In genomic region chr21:42162831-42163510, GRCh38 we compare ENCODE assay signal across 10 cellular contexts. TPM values are rescaled to one million over a fixed set of nuclear protein-coding genes. Genes with fewer than 3 reads are reported as not detected.
DNase-seq lines count a peak whose midpoint lies in the region; ATAC-seq and TF ChIP-seq lines count a peak whose summit lies in the region.
"Had no signal": no experiment of that assay in that cellular context is flagged by ENCODE, and none has a peak within 500 bp of the region (broad histone marks: within the 10 kb centered on the region; RNA-seq: fewer than 3 reads in every experiment).

No MANE protein-coding gene starts in this region.

- DNase-seq in NCI-H1436 (lab: John Stamatoyannopoulos, UW) = peak; percentile 20
- no peak for DNase-seq in NCI-H1436 treated with DMSO at 0.1 percent for 48 hours (lab: John Stamatoyannopoulos, UW)
- DNase-seq in GM13977 (ENCODE audit: low spot score) = peak; percentile 8
- peak; percentile 33 for DNase-seq in activated CD8-positive, alpha-beta T cell treated with anti-CD3 and anti-CD28 coated beads, Interleukin-2, amount 10 ng/mL, durations not matched to agents 7 days and 5 days
- DNase-seq in mesenteric fat pad (ENCODE audit: low spot score) = peak; percentile 22
- no peak for DNase-seq in G401 (ENCODE audit: low spot score)
- DNase-seq: occipital lobe had no signal

- H3K4me1 Mint-ChIP-seq in activated CD8-positive, alpha-beta T cell treated with anti-CD3 and anti-CD28 coated beads, Interleukin-2, amount 10 ng/mL, durations not matched to agents 7 days and 5 days (ENCODE audit: low read depth) = peaks cover 40% of the 10 kb centered on the region

- peak overlapping the region; percentile 40 for H3K27ac Mint-ChIP-seq in activated CD8-positive, alpha-beta T cell treated with anti-CD3 and anti-CD28 coated beads, Interleukin-2, amount 10 ng/mL, durations not matched to agents 7 days and 5 days

- H3K27me3 Mint-ChIP-seq in activated CD8-positive, alpha-beta T cell treated with anti-CD3 and anti-CD28 coated beads, Interleukin-2, amount 10 ng/mL, durations not matched to agents 7 days and 5 days (ENCODE audit: low read depth) = peaks cover 5% of the 10 kb centered on the region

- CTCF ChIA-PET in activated CD8-positive, alpha-beta T cell treated with anti-CD3 and anti-CD28 coated beads, Interleukin-2, amount 10 ng/mL, durations not matched to agents 7 days and 5 days (lab: Charles Lee) = interaction anchor here (2.5 to 6.6 kb wide), 5 partner anchors 26 to 97 kb away, joined by 14 to 107 read pairs (median 30); partner anchors contain the start of gene ABCG1

- H3K9me3 Mint-ChIP-seq in activated CD8-positive, alpha-beta T cell treated with anti-CD3 and anti-CD28 coated beads, Interleukin-2, amount 10 ng/mL, durations not matched to agents 7 days and 5 days (ENCODE audit: insufficient read depth) = no peaks in the 10 kb centered on the region
- H3K9me3 Mint-ChIP-seq: activated naive CD4-positive, alpha-beta T cell treated with anti-CD3 and anti-CD28 coated beads, Interleukin-2, amount 50 U/mL, for 72 hours had no signal

- ATAC-seq in activated CD8-positive, alpha-beta T cell treated with anti-CD3 and anti-CD28 coated beads, Interleukin-2, amount 10 ng/mL, durations not matched to agents 7 days and 5 days = peak; percentile 38
- ATAC-seq in HG03175 (IDR thresholded peaks at IDR 0.05; ENCODE audit: unreplicated experiment) (no peak), HG03135 (IDR thresholded peaks at IDR 0.05; ENCODE audit: unreplicated experiment) (no peak)

- no peak overlapping the region for H3K4me3 Mint-ChIP-seq in activated CD8-positive, alpha-beta T cell treated with anti-CD3 and anti-CD28 coated beads, Interleukin-2, amount 10 ng/mL, durations not matched to agents 7 days and 5 days

- H3K36me3 Mint-ChIP-seq in activated CD8-positive, alpha-beta T cell treated with anti-CD3 and anti-CD28 coated beads, Interleukin-2, amount 10 ng/mL, durations not matched to agents 7 days and 5 days (ENCODE audit: low read depth) = no peaks in the 10 kb centered on the region
- H3K36me3 Mint-ChIP-seq: activated naive CD4-positive, alpha-beta T cell treated with anti-CD3 and anti-CD28 coated beads, Interleukin-2, amount 50 U/mL, for 72 hours had no signal

- POLR2A ChIA-PET in activated CD8-positive, alpha-beta T cell treated with anti-CD3 and anti-CD28 coated beads, Interleukin-2, amount 10 ng/mL, durations not matched to agents 7 days and 5 days (lab: Charles Lee) = no interaction called here

- in situ Hi-C loops in GM13977 (cut with MboI; ENCODE audit: low pct_unique_long_range_greater_than_20kb, low sequenced_read_pairs, unreplicated experiment) = no loop called here
- in situ Hi-C loops in G401 (cut with HindIII; ENCODE audit: low sequenced_read_pairs) = no loop called here

- no peak for TF ChIP-seq CTCF in GM13977 (IDR thresholded peaks at IDR 0.05; ENCODE audit: extremely low read depth, insufficient read depth, missing control alignments)

RNA-seq across cellular contexts. Expression of gene ABCG1, which starts 56.0 kb away (rescaled TPM):
- total RNA-seq in activated CD8-positive, alpha-beta T cell treated with anti-CD3 and anti-CD28 coated beads, Interleukin-2, amount 10 ng/mL, durations not matched to agents 7 days and 5 days = 1 to 10 TPM; 6.7 to 8.0 TPM
- total RNA-seq in mesenteric fat pad = 25.9 TPM
- total RNA-seq in G401 (2014; rRNA removed; shearing (Covaris generic)) = 2.0 and 6.0 TPM in 2 replicates

Comparison
In these comparisons a context has a peak if more than half of its experiments do, and no peak if none do; other contexts are left out.
1. DNase-seq: peak in NCI-H1436 (single experiment), GM13977 (single experiment), activated CD8-positive, alpha-beta T cell treated with anti-CD3 and anti-CD28 coated beads, Interleukin-2, amount 10 ng/mL, durations not matched to agents 7 days and 5 days (single experiment) and mesenteric fat pad (single experiment); none in NCI-H1436 treated with DMSO at 0.1 percent for 48 hours (single experiment) and G401 (single experiment).